Comparison of ENCODE assay signal across 19 cellular contexts in genomic region chr4:6662591-6662990, GRCh38. TPM values are rescaled to one million over a fixed set of nuclear protein-coding genes. Genes with fewer than 3 reads are reported as not detected.
A peak's percentile ranks its signal among the peaks of the same experiment; 100 is the strongest.
DNase-seq lines count a peak whose midpoint lies in the region; ATAC-seq and TF ChIP-seq lines count a peak whose summit lies in the region.
"Had no signal": no experiment of that assay in that cellular context is flagged by ENCODE, and none has a peak within 500 bp of the region (broad histone marks: within the 10 kb centered on the region; RNA-seq: fewer than 3 reads in every experiment).

No MANE protein-coding gene starts in this region.

- no peaks in the 10 kb centered on the region for H3K9me3 Mint-ChIP-seq in CD4-positive, alpha-beta T cell
- H3K9me3 Mint-ChIP-seq: CD4-positive, CD25-positive, alpha-beta regulatory T cell; CD8-positive, alpha-beta memory T cell; HFFc6 had no signal

- H3K9ac ChIP-seq in BLaER1 = no peak overlapping the region

- H3K4me2 ChIP-seq in BLaER1 = 0 out of 2 replicates have a peak overlapping the region, but pooled peaks have one; percentile 20

- POLR2A ChIA-PET in CD4-positive, alpha-beta T cell (lab: Charles Lee) = interaction anchor here (1.7 to 4.4 kb wide), 2 partner anchors 12 to 18 kb away, joined by 5 to 42 read pairs; a partner anchor contains a TSS

- DNase-seq in CD4-positive, alpha-beta T cell = no peak
- DNase-seq in T-helper 17 cell = no peak
- DNase-seq in foreskin keratinocyte = peak in 1 of 2 donors; percentile 20
- no peak for DNase-seq in SKM-1 treated with dmso at 0.1 percent for 144 hours (lab: John Stamatoyannopoulos, UW; ENCODE audit: unreplicated experiment)
- no peak for DNase-seq in hepatic stellate cell (ENCODE audit: low spot score)
- DNase-seq: CD4-positive, CD25-positive, alpha-beta regulatory T cell; CD8-positive, alpha-beta memory T cell; DMS 273 treated with DMSO at 0.1 percent for 48 hours; DMS79; EL; GDM1; GOT3; HFFc6 had no signal

- H3K4me1 Mint-ChIP-seq in CD4-positive, alpha-beta T cell (ENCODE audit: low read depth) = no peaks in the 10 kb centered on the region
- H3K4me1 Mint-ChIP-seq in T-helper 17 cell = no peaks in the 10 kb centered on the region

- no peak for ATAC-seq in CD4-positive, alpha-beta T cell (ENCODE audit: poor library complexity)
- ATAC-seq in T-helper 17 cell = no peak
- peak; percentile 14 for ATAC-seq in foreskin keratinocyte
- ATAC-seq in HG03469 (IDR thresholded peaks at IDR 0.05; ENCODE audit: unreplicated experiment) = no peak
- ATAC-seq: GM12878 had no signal

- H3K36me3 ChIP-seq in BLaER1 = no peaks in the 10 kb centered on the region
- H3K36me3 ChIP-seq: HAP-1 had no signal

- peak overlapping the region; percentile 7 for H3K4me3 Mint-ChIP-seq in CD4-positive, alpha-beta T cell
- peak overlapping the region; percentile 31 for H3K4me3 Mint-ChIP-seq in T-helper 17 cell
- H3K4me3 Mint-ChIP-seq: HFFc6 had no signal

- H3K27me3 ChIP-seq in BLaER1 = peaks cover 33% of the 10 kb centered on the region
- peaks cover 7% of the 10 kb centered on the region for H3K27me3 ChIP-seq in CD4-positive, alpha-beta T cell (ENCODE audit: control insufficient read depth, insufficient read depth, low read length)
- peaks cover 47% of the 10 kb centered on the region for H3K27me3 ChIP-seq in foreskin keratinocyte

- H3K27ac ChIP-seq in BLaER1 (no peak overlapping the region), foreskin keratinocyte (no peak overlapping the region)
- H3K27ac ChIP-seq in CD4-positive, alpha-beta T cell (ENCODE audit: low read depth, low read length) = no peak overlapping the region
- H3K27ac ChIP-seq: C4-2B had no signal

- TF ChIP-seq CTCF in CD4-positive, alpha-beta T cell (IDR thresholded peaks at IDR 0.05) = no peak
- TF ChIP-seq CTCF in foreskin keratinocyte (conservative IDR thresholded peaks at IDR 0.05) = no peak

- no peak overlapping the region for H3K4me3 ChIP-seq in BLaER1
- H3K4me3 ChIP-seq: GM12878, HAP-1 had no signal

- H4K20me1 ChIP-seq in BLaER1 = peaks cover 24% of the 10 kb centered on the region

- H3K27me3 Mint-ChIP-seq in CD4-positive, alpha-beta T cell = peaks cover 29% of the 10 kb centered on the region
- H3K27me3 Mint-ChIP-seq in T-helper 17 cell = no peaks in the 10 kb centered on the region

- H3K36me3 Mint-ChIP-seq in CD4-positive, alpha-beta T cell (ENCODE audit: low read depth) = no peaks in the 10 kb centered on the region
- no peaks in the 10 kb centered on the region for H3K36me3 Mint-ChIP-seq in T-helper 17 cell (ENCODE audit: low read depth)
- H3K36me3 Mint-ChIP-seq: CD4-positive, CD25-positive, alpha-beta regulatory T cell had no signal

- H3K9me3 ChIP-seq in BLaER1 = peaks cover 9% of the 10 kb centered on the region; the same call in 1 of the 2 replicates
- H3K9me3 ChIP-seq in CD4-positive, alpha-beta T cell (ENCODE audit: control insufficient read depth, low read length) = no peaks in the 10 kb centered on the region
- no peaks in the 10 kb centered on the region for H3K9me3 ChIP-seq in T-helper 17 cell (ENCODE audit: control insufficient read depth, low read length, poor library complexity, severe bottlenecking)
- H3K9me3 ChIP-seq: HAP-1 had no signal

- intact Hi-C loops in CD4-positive, alpha-beta T cell (cut with DNase I, micrococcal nuclease) = no loop called here

- no peak overlapping the region for H3K27ac Mint-ChIP-seq in CD4-positive, alpha-beta T cell
- H3K27ac Mint-ChIP-seq in T-helper 17 cell = peak overlapping the region; percentile 29
- H3K27ac Mint-ChIP-seq: HFFc6 had no signal

- CTCF ChIA-PET in CD4-positive, alpha-beta T cell (lab: Charles Lee) = no interaction called here

- H3K4me1 ChIP-seq in BLaER1 (peaks cover 46% of the 10 kb centered on the region), foreskin keratinocyte (no peaks in the 10 kb centered on the region)
- H3K4me1 ChIP-seq: HAP-1 had no signal

RNA-seq across cellular contexts. Expression of gene MRFAP1, which starts 22.1 kb away (rescaled TPM):
- 100 to 1,000 TPM; 172 to 181 TPM for total RNA-seq in CD4-positive, alpha-beta T cell
- total RNA-seq in T-helper 17 cell (100 to 1,000 TPM; 158 to 163 TPM), foreskin keratinocyte (185 and 228 TPM in 2 replicates)
- polyA plus RNA-seq in foreskin keratinocyte = 305 and 336 TPM in 2 replicates

RNA-seq across cellular contexts. Expression of gene S100P, which starts 31.1 kb away (rescaled TPM):
- total RNA-seq in CD4-positive, alpha-beta T cell = 1 to 10 TPM in 1 of 2 experiments, under 1 TPM in 1; 0.58 to 2.8 TPM
- total RNA-seq in T-helper 17 cell (1 to 10 TPM; 2.1 to 3.8 TPM), foreskin keratinocyte (1.1 TPM in 1 of 2 replicates, not detected in the other)
- polyA plus RNA-seq in foreskin keratinocyte = 0.27 TPM in 1 of 2 replicates, not detected in the other
- total RNA-seq: A172; CD4-positive, CD25-positive, alpha-beta regulatory T cell; HFFc6 had no signal
- polyA plus RNA-seq: GM12878 had no signal

RNA-seq across cellular contexts. Expression of gene MRFAP1L1, which starts 47.1 kb away (rescaled TPM):
- 10 to 100 TPM; 26.6 to 27.0 TPM for total RNA-seq in CD4-positive, alpha-beta T cell
- total RNA-seq in T-helper 17 cell = 10 to 100 TPM; 29.3 to 33.0 TPM
- total RNA-seq in foreskin keratinocyte = 48.2 and 53.9 TPM in 2 replicates
- 45.3 and 49.5 TPM in 2 replicates for polyA plus RNA-seq in foreskin keratinocyte

RNA-seq across cellular contexts. Expression of gene BLOC1S4, which starts 53.4 kb away (rescaled TPM):
- total RNA-seq in CD4-positive, alpha-beta T cell = 10 to 100 TPM; 24.6 to 27.6 TPM
- total RNA-seq in T-helper 17 cell (10 to 100 TPM; 19.2 to 20.8 TPM), foreskin keratinocyte (7.8 and 8.5 TPM in 2 replicates)
- polyA plus RNA-seq in foreskin keratinocyte = 11.5 and 12.4 TPM in 2 replicates
